In the genomic region with DNA sequence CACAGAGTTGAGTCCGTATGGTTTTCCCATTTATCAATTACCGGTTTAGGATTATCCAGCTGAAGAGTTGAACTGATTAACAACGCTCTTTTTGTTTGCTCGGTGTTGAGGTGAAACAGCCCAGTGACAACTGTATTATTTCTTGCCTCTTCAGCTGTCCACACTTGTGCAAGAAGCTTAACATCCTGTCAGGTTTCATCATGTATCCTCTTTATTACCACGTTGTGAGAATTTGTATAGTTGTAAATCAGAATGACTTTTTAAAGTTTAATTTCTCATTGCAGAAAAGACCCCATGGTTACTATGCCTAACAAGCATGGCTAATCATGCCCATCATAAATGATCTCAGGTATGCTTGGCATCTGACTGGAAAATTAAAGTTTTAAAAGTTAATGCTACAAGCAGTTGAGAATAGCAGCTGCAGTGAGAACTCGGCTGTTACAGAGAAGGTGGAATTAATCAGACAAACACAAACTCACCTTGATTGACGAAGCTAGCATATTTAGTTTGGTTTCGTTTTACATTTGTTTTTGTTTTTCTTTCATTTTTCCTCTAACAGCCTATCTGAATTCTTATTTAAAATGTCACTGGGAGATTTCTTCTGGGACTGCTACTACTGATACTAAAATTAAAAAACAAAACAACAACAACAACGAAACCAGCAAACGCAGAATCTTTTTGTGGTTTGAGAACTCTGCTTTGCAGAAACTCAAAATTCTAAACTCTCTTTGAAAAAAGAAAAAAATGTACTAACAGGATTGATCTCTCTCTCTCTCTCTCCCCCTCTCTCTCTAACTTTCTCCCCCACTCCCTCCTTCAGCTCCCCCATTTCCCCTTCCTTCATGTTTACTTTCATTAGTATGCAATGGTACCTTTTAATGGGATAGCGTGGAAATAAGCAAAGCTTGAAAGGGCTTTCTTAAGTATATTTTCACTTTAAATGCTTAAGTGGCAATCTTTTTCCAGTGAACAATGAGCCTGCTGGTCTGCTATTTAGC, we compare ENCODE assay signal across 10 cellular contexts.
DNase-seq lines count a peak whose midpoint lies in the region; ATAC-seq and TF ChIP-seq lines count a peak whose summit lies in the region.
"Had no signal": no experiment of that assay in that cellular context is flagged by ENCODE, and none has a peak within 500 bp of the region (broad histone marks: within the 10 kb centered on the region; RNA-seq: fewer than 3 reads in every experiment).

No MANE protein-coding gene starts in this region.

- H3K4me3 Mint-ChIP-seq in neural progenitor cell: peak overlapping the region; percentile 44

- H3K9ac ChIP-seq in duodenal mucosa (ENCODE audit: low read depth in 1 of 2, low read length in 2 of 2) (peak overlapping the region in 1 of 2 donors; percentile 42), neural progenitor cell (no peak overlapping the region)

- H3K27ac Mint-ChIP-seq in neural progenitor cell: no peak overlapping the region

- no peaks in the 10 kb centered on the region for H4K20me1 ChIP-seq in neural progenitor cell (ENCODE audit: low read depth)

- H3K36me3 Mint-ChIP-seq in neural progenitor cell: no peaks in the 10 kb centered on the region

- H3K36me3 ChIP-seq in duodenal mucosa (ENCODE audit: control insufficient read depth in 1 of 2, insufficient read depth in 2 of 2, low read length in 2 of 2) (no peaks in the 10 kb centered on the region), neural progenitor cell (no peaks in the 10 kb centered on the region)

- no peak for ATAC-seq in HG02870 (IDR thresholded peaks at IDR 0.05; ENCODE audit: unreplicated experiment)
- ATAC-seq in GM19397 (IDR thresholded peaks at IDR 0.05; ENCODE audit: unreplicated experiment): no peak
- no peak for ATAC-seq in HG02840 (IDR thresholded peaks at IDR 0.05; ENCODE audit: low FRiP score, unreplicated experiment)

- H3F3A ChIP-seq in neural progenitor cell (ENCODE audit: low read depth): peaks cover 8% of the 10 kb centered on the region

- TF ChIP-seq CTCF in neural progenitor cell (IDR thresholded peaks at IDR 0.05): no peak

- peak; percentile 25 for DNase-seq in GF-D8 (lab: John Stamatoyannopoulos, UW)
- peak; percentile 37 for DNase-seq in NCI-H146 (lab: John Stamatoyannopoulos, UW)
- peak; percentile 24 for DNase-seq in neural progenitor cell (ENCODE audit: low spot score)
- DNase-seq in cortex of kidney (lab: John Stamatoyannopoulos, UW): no peak
- DNase-seq: GDM1, NCI-H446 had no signal

- H3K27me3 ChIP-seq in duodenal mucosa (ENCODE audit: control insufficient read depth in 1 of 2, insufficient read depth in 2 of 2, low read length in 2 of 2) (no peaks in the 10 kb centered on the region), neural progenitor cell (no peaks in the 10 kb centered on the region)

- H3K4me2 ChIP-seq in neural progenitor cell: peak overlapping the region; percentile 71

- H3K9me3 ChIP-seq in duodenal mucosa (ENCODE audit: control insufficient read depth in 1 of 2, low read length in 2 of 2) (no peaks in the 10 kb centered on the region), neural progenitor cell (ENCODE audit: low read depth) (no peaks in the 10 kb centered on the region)

- H3K27ac ChIP-seq in duodenal mucosa (ENCODE audit: low read depth, low read length) (no peak overlapping the region), neural progenitor cell (peak overlapping the region; percentile 36)

- H3K79me2 ChIP-seq in neural progenitor cell (ENCODE audit: low read depth): no peaks in the 10 kb centered on the region

- H3K4me1 ChIP-seq in duodenal mucosa (ENCODE audit: control insufficient read depth in 1 of 2, insufficient read depth in 2 of 2, low read length in 2 of 2) (no peaks in the 10 kb centered on the region), neural progenitor cell (peaks cover 49% of the 10 kb centered on the region)

- H3K9me3 Mint-ChIP-seq in neural progenitor cell: no peaks in the 10 kb centered on the region

- peak overlapping the region; percentile 67 to 71 for H3K4me3 ChIP-seq in duodenal mucosa (ENCODE audit: low read depth in 1 of 2, low read length in 2 of 2)
- peak overlapping the region; percentile 17 for H3K4me3 ChIP-seq in neural progenitor cell

- H2AFZ ChIP-seq in neural progenitor cell (replicated peaks): peak overlapping the region; percentile 94

- no peaks in the 10 kb centered on the region for H3K27me3 Mint-ChIP-seq in neural progenitor cell (ENCODE audit: insufficient read depth, low read depth)

- peaks cover 35% of the 10 kb centered on the region for H3K4me1 Mint-ChIP-seq in neural progenitor cell
